Comparison of ENCODE assay signal across 8 cellular contexts in genomic region chr3:115623414-115623868, GRCh38. TPM values are rescaled to one million over a fixed set of nuclear protein-coding genes. Genes with fewer than 3 reads are reported as not detected.
A peak's percentile ranks its signal among the peaks of the same experiment; 100 is the strongest.
DNase-seq lines count a peak whose midpoint lies in the region; ATAC-seq and TF ChIP-seq lines count a peak whose summit lies in the region.

Gene GAP43, plus strand, starts transcription at chr3:115623510. Its CDS starts 180 bp downstream, at chr3:115623690.

- no peak for TF ChIP-seq POLR2A in spleen (IDR thresholded peaks at IDR 0.05)

- H3K9me3 ChIP-seq in left lung (no peaks in the 10 kb centered on the region), stomach smooth muscle (ENCODE audit: control insufficient read depth in 2 of 2, low read length in 2 of 2) (no peaks in the 10 kb centered on the region), spleen (no peaks in the 10 kb centered on the region)

- no peaks in the 10 kb centered on the region for H3K4me1 ChIP-seq in left lung
- peaks cover 9% of the 10 kb centered on the region for H3K4me1 ChIP-seq in stomach smooth muscle (ENCODE audit: control insufficient read depth, insufficient read depth, low read length)
- peaks cover 0 to 11% (median 8%) of the 10 kb centered on the region in 6 donors for H3K4me1 ChIP-seq in spleen

- TF ChIP-seq CTCF in left lung (IDR thresholded peaks at IDR 0.05) (no peak), spleen (IDR thresholded peaks at IDR 0.05 in 8 of 11, conservative IDR thresholded peaks at IDR 0.05 in 3 of 11) (no peak)

- H3K27ac ChIP-seq in left lung (no peak within 1 kb of the TSS), stomach smooth muscle (ENCODE audit: low read length) (no peak within 1 kb of the TSS), spleen (no peak within 1 kb of the TSS)

- DNase-seq in GM03348 (ENCODE audit: low spot score) (peak; percentile 75), NCI-H446 (lab: John Stamatoyannopoulos, UW) (peak; percentile 75 to 83), dedifferentiated amniotic fluid mesenchymal stem cell (ENCODE audit: extremely low spot score) (peak; percentile 82), left lung (peak; percentile 40 to 75), HT-29 (ENCODE audit: low spot score) (no peak), spleen (no peak)
- no peak for DNase-seq in stimulated activated CD4-positive, alpha-beta T cell treated with anti-CD3 and anti-CD28 coated beads, Interleukin-4, amount 100 ng/mL, for 24 hours

- peaks cover 8 to 41% of the 10 kb centered on the region in 2 donors for H3K27me3 ChIP-seq in left lung
- H3K27me3 ChIP-seq in stomach smooth muscle (ENCODE audit: control insufficient read depth in 1 of 2, insufficient read depth in 2 of 2, low read length in 2 of 2): peaks cover 12 to 17% of the 10 kb centered on the region in 2 donors
- H3K27me3 ChIP-seq in spleen (replicated peaks in 1 of 7): peaks cover 0 to 51% (median 28%) of the 10 kb centered on the region in 7 donors

- peak; percentile 93 for ATAC-seq in left lung

- H3K4me3 ChIP-seq in left lung (peak within 1 kb of the TSS in 1 of 2 donors; percentile 5), stomach smooth muscle (ENCODE audit: low read length in 2 of 2) (peak within 1 kb of the TSS; percentile 71), spleen (peak within 1 kb of the TSS in 2 of 8 donors; percentile 8 to 30)

- H3K9ac ChIP-seq in stomach smooth muscle (ENCODE audit: low read length in 2 of 2): peak within 1 kb of the TSS; percentile 27 to 42

- intact Hi-C loops in left lung (cut with DNase I) (no loop called here), spleen (cut with DNase I; ENCODE audit: low total_unique reads) (no loop called here)

- 4 to 8% (median 6%) methylated on average over 16 of the region's 16 CpGs for WGBS in spleen, 5 donors

- H3K36me3 ChIP-seq in left lung (no peaks in the 10 kb centered on the region), stomach smooth muscle (ENCODE audit: control insufficient read depth in 2 of 2, insufficient read depth in 2 of 2, low read length in 2 of 2) (no peaks in the 10 kb centered on the region), spleen (no peaks in the 10 kb centered on the region)

RNA-seq across cellular contexts. Expression of gene GAP43, which starts in this region (rescaled TPM):
- total RNA-seq in left lung: under 1 TPM in 1 of 2 donors, not detected in 1; 0.29 TPM
- total RNA-seq in HT-29 (2014; rRNA removed; shearing (Covaris generic)): not detected in 2 replicates
- under 1 TPM in 1 of 7 donors, not detected in 6; 0.20 TPM for total RNA-seq in spleen
- under 1 TPM in 2 of 3 donors, not detected in 1; 0.14 to 0.38 TPM for polyA plus RNA-seq in spleen

Comparison
In these comparisons a context has a peak if more than half of its experiments do, and no peak if none do; other contexts are left out.
1. Peak in DNase-seq and ATAC-seq in left lung; RNA of the gene not detected or under 1 TPM.
2. DNase-seq: peak in GM03348 (single experiment), NCI-H446 (2 of 2) and dedifferentiated amniotic fluid mesenchymal stem cell (single experiment); none in HT-29 (single experiment), spleen (single experiment) and stimulated activated CD4-positive, alpha-beta T cell treated with anti-CD3 and anti-CD28 coated beads, Interleukin-4, amount 100 ng/mL, for 24 hours (single experiment).